In genomic region chr4:110193822-110194761, GRCh38 we compare ENCODE assay signal across 8 cellular contexts. TPM values are rescaled to one million over a fixed set of nuclear protein-coding genes. Genes with fewer than 3 reads are reported as not detected.
DNase-seq lines count a peak whose midpoint lies in the region; ATAC-seq and TF ChIP-seq lines count a peak whose summit lies in the region.

No MANE protein-coding gene starts in this region.

- H4K5ac ChIP-seq in mesendoderm (ENCODE audit: low read length): no peak overlapping the region

- peaks cover 2% of the 10 kb centered on the region for H3K27me3 Mint-ChIP-seq in activated CD4-positive, alpha-beta memory T cell treated with anti-CD3 and anti-CD28 coated beads, Interleukin-2, amount 10 ng/mL, durations not matched to agents 7 days and 5 days

- DNase-seq in AG09309 (ENCODE audit: low read depth) (peak; percentile 46), NCI-H460 (ENCODE audit: extremely low read depth, low read depth) (peak; percentile 87), mesendoderm (peak; percentile 99)
- DNase-seq in activated CD4-positive, alpha-beta memory T cell treated with anti-CD3 and anti-CD28 coated beads, Interleukin-2, amount 10 ng/mL, durations not matched to agents 7 days and 5 days: peak; percentile 84
- peak; percentile 66 for DNase-seq in effector CD8-positive, alpha-beta T cell (lab: John Stamatoyannopoulos, UW)
- peak; percentile 31 to 57 for DNase-seq in stimulated activated CD8-positive, alpha-beta memory T cell treated with anti-CD3 and anti-CD28 coated beads, Interleukin-4, amount 100 ng/mL, for 1 hour (ENCODE audit: low read depth in 2 of 2, low spot score in 1 of 2)

- no peak overlapping the region for H4K8ac ChIP-seq in mesendoderm (ENCODE audit: low read depth, low read length)

- CTCF ChIA-PET in activated CD4-positive, alpha-beta memory T cell treated with anti-CD3 and anti-CD28 coated beads, Interleukin-2, amount 10 ng/mL, durations not matched to agents 7 days and 5 days (lab: Charles Lee): interaction anchor here (1.0 to 2.3 kb wide), 3 partner anchors 139 to 144 kb away, joined by 4 to 6 read pairs (median 4); no protein-coding TSS in a partner anchor

- H3K4me1 ChIP-seq in mesendoderm (ENCODE audit: control insufficient read depth, low read depth, low read length): peaks cover under 1% of the 10 kb centered on the region

- no peak overlapping the region for H2BK15ac ChIP-seq in mesendoderm (replicated peaks; ENCODE audit: low read depth)

- 100% methylated on average over 2 of the region's 8 CpGs for WGBS in mesendoderm (ENCODE audit: extremely low coverage, insufficient coverage, low lambda C conversion rate)

- H3K9me3 Mint-ChIP-seq in activated CD4-positive, alpha-beta memory T cell treated with anti-CD3 and anti-CD28 coated beads, Interleukin-2, amount 10 ng/mL, durations not matched to agents 7 days and 5 days: no peaks in the 10 kb centered on the region

- H3K4ac ChIP-seq in mesendoderm (ENCODE audit: low read depth, low read length): no peak overlapping the region

- peak overlapping the region; percentile 63 for H3K27ac ChIP-seq in mesendoderm (ENCODE audit: low read depth, low read length)

- H3K27me3 ChIP-seq in mesendoderm (ENCODE audit: insufficient read depth, low read length, poor library complexity): no peaks in the 10 kb centered on the region

- no peak overlapping the region for H3K4me2 ChIP-seq in mesendoderm (ENCODE audit: low read length)

- H3K4me3 ChIP-seq in AG09309 (ENCODE audit: control insufficient read depth, low read depth, low read length) (no peak overlapping the region), mesendoderm (ENCODE audit: low read length) (no peak overlapping the region)

- peak overlapping the region; percentile 66 for H3K9ac ChIP-seq in mesendoderm (ENCODE audit: low read length)

- ATAC-seq in GM19023 (IDR thresholded peaks at IDR 0.05; ENCODE audit: unreplicated experiment): peak; percentile 68
- peak; percentile 77 for ATAC-seq in HG03135 (IDR thresholded peaks at IDR 0.05; ENCODE audit: unreplicated experiment)

- peaks cover 40% of the 10 kb centered on the region for H3K79me2 ChIP-seq in mesendoderm (ENCODE audit: control insufficient read depth, insufficient read depth, low read length)

- H3K79me1 ChIP-seq in mesendoderm (ENCODE audit: low read length): no peaks in the 10 kb centered on the region

- no peaks in the 10 kb centered on the region for H3K36me3 ChIP-seq in mesendoderm (ENCODE audit: control insufficient read depth, insufficient read depth, low read length)

- peak overlapping the region; percentile 34 for H3K4me3 Mint-ChIP-seq in activated CD4-positive, alpha-beta memory T cell treated with anti-CD3 and anti-CD28 coated beads, Interleukin-2, amount 10 ng/mL, durations not matched to agents 7 days and 5 days

- no peak overlapping the region for H2AK5ac ChIP-seq in mesendoderm (ENCODE audit: low read length)

- H3K23ac ChIP-seq in mesendoderm (ENCODE audit: low read length): no peak overlapping the region

- H2BK120ac ChIP-seq in mesendoderm (ENCODE audit: low read depth, low read length): no peak overlapping the region

- peak overlapping the region; percentile 68 for H3K56ac ChIP-seq in mesendoderm (ENCODE audit: low read length)

- peaks cover 24% of the 10 kb centered on the region for H3K36me3 Mint-ChIP-seq in activated CD4-positive, alpha-beta memory T cell treated with anti-CD3 and anti-CD28 coated beads, Interleukin-2, amount 10 ng/mL, durations not matched to agents 7 days and 5 days (ENCODE audit: low read depth)

- TF ChIP-seq CTCF in AG09309 (IDR thresholded peaks at IDR 0.05; ENCODE audit: control insufficient read depth, insufficient read depth, low read depth, low read length, missing control alignments): no peak

- no peak overlapping the region for H3K18ac ChIP-seq in mesendoderm (ENCODE audit: low read length)

- peak overlapping the region; percentile 72 for H3K27ac Mint-ChIP-seq in activated CD4-positive, alpha-beta memory T cell treated with anti-CD3 and anti-CD28 coated beads, Interleukin-2, amount 10 ng/mL, durations not matched to agents 7 days and 5 days

- H2BK5ac ChIP-seq in mesendoderm (ENCODE audit: low read length): no peak overlapping the region

- peaks cover 36% of the 10 kb centered on the region for H3K4me1 Mint-ChIP-seq in activated CD4-positive, alpha-beta memory T cell treated with anti-CD3 and anti-CD28 coated beads, Interleukin-2, amount 10 ng/mL, durations not matched to agents 7 days and 5 days

- POLR2A ChIA-PET in activated CD4-positive, alpha-beta memory T cell treated with anti-CD3 and anti-CD28 coated beads, Interleukin-2, amount 10 ng/mL, durations not matched to agents 7 days and 5 days (lab: Charles Lee): interaction anchor here (1.0 to 6.7 kb wide), 5 partner anchors 9 to 139 kb away, joined by 3 to 142 read pairs (median 7); no protein-coding TSS in a partner anchor

RNA-seq across cellular contexts. Expression of gene ELOVL6, which starts 4.3 kb away (rescaled TPM):
- total RNA-seq in NCI-H460 (2014; rRNA removed; shearing (Covaris generic)): 10.2 and 11.9 TPM in 2 replicates
- 19.3 and 19.6 TPM in 2 replicates for polyA plus RNA-seq in NCI-H460 (2014; cell fraction: nucleus; rRNA removed)
- 10 to 100 TPM; 26.8 to 27.0 TPM for total RNA-seq in activated CD4-positive, alpha-beta memory T cell treated with anti-CD3 and anti-CD28 coated beads, Interleukin-2, amount 10 ng/mL, durations not matched to agents 7 days and 5 days
- polyA plus RNA-seq in mesendoderm (2013, experiment 1 of 2): 89.7 TPM
- polyA plus RNA-seq in mesendoderm (2013, experiment 2 of 2): 90.1 TPM

Comparison
In these comparisons a context has a peak if more than half of its experiments do, and no peak if none do; other contexts are left out.
1. DNase-seq: peak in every context shown above with its lines; median percentile 99 in mesendoderm; 87 in NCI-H460; 84 in activated CD4-positive, alpha-beta memory T cell treated with anti-CD3 and anti-CD28 coated beads, Interleukin-2, amount 10 ng/mL, durations not matched to agents 7 days and 5 days; 66 in effector CD8-positive, alpha-beta T cell; 46 in AG09309; 44 in stimulated activated CD8-positive, alpha-beta memory T cell treated with anti-CD3 and anti-CD28 coated beads, Interleukin-4, amount 100 ng/mL, for 1 hour.